Comparison of ENCODE assay signal across 9 cellular contexts in the genomic region with DNA sequence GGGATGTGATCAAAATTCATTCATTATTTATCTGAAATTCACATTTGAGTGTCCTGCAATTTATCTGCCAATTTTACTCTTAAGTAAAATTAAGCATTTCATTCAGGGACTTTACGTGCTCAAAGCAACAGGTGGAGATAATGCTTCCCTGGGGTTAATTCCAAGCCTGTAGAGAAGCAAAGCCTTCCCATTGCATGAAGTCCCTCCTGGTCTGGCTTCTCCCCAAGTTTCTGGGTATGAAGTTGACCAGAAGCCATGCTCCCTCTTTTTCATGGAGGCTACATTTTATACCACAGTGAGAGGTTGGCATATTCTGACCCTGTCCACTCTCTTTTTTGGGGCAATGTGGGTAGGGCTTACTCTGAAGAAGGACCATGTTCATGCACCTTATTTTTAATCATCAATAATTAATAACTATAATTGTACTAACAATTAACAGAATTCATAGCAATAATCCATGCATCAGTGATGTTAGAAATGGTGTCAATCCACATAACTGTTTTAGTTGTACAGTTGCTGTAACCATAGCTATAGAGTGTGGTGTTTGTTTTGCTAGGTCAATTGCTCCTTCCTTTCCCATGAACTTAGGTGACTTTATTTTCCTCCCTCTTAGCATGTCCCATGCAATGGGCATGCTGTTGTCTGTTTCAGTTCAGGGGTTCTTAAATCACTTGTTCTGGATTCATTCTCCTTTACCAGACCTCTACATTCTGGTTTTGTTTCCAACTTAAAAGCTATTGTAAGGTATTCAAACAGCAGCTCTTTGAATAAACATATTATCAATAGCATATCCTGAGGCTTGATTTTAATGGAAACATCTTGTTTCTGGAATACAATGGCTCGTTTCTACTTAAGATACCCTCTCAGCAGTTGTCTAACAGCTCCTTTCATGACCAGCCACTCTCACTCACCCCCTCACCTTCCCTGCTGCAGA. TPM values are rescaled to one million over a fixed set of nuclear protein-coding genes. Genes with fewer than 3 reads are reported as not detected.
DNase-seq lines count a peak whose midpoint lies in the region; ATAC-seq and TF ChIP-seq lines count a peak whose summit lies in the region.
"Had no signal": no experiment of that assay in that cellular context is flagged by ENCODE, and none has a peak within 500 bp of the region (broad histone marks: within the 10 kb centered on the region; RNA-seq: fewer than 3 reads in every experiment).

No MANE protein-coding gene starts in this region.

- no CpG with 5 or more reads among the region's 2 CpGs for WGBS in neuronal stem cell (ENCODE audit: extremely low coverage in 2 of 2, insufficient read length in 2 of 2, insufficient replicate concordance in 1 of 2), 2 donors
- WGBS in spleen, 5 donors = 57 to 78% (median 64%) methylated on average over 2 of the region's 2 CpGs

- intact Hi-C loops in CD4-positive, alpha-beta memory T cell (cut with micrococcal nuclease) = no loop called here
- intact Hi-C loops in spleen (cut with DNase I; ENCODE audit: low total_unique reads) = no loop called here

- H3K27me3 Mint-ChIP-seq in CD4-positive, alpha-beta memory T cell = peaks cover 36 to 46% of the 10 kb centered on the region in 2 donors

- TF ChIP-seq CTCF in fibroblast of lung (conservative IDR thresholded peaks at IDR 0.05 in 1 of 2, IDR thresholded peaks at IDR 0.05 in 1 of 2; ENCODE audit: low read depth in 1 of 2, low read length in 2 of 2) (no peak), spleen (IDR thresholded peaks at IDR 0.05 in 8 of 11, conservative IDR thresholded peaks at IDR 0.05 in 3 of 11) (no peak), GM13976 (IDR thresholded peaks at IDR 0.05; ENCODE audit: borderline replicate concordance, control extremely low read depth, extremely low read depth, insufficient read depth, missing control alignments) (no peak)

- CTCF ChIA-PET in CD4-positive, alpha-beta memory T cell (lab: Charles Lee; ENCODE audit: partially characterized antibody) = interaction anchor here (1.0 kb wide), 1 partner anchor 16 kb away, joined by 3 read pairs; no protein-coding TSS in a partner anchor

- H3K4ac ChIP-seq in neuronal stem cell (ENCODE audit: low read length) = no peak overlapping the region

- DNase-seq in CD4-positive, alpha-beta memory T cell = no peak
- no peak for DNase-seq in NT2/D1 (ENCODE audit: low read depth, low spot score)
- peak; percentile 63 to 79 for DNase-seq in fibroblast of lung (ENCODE audit: low read depth in 2 of 2)
- no peak for DNase-seq in neuronal stem cell (ENCODE audit: low spot score)
- DNase-seq in kidney tubule cell (ENCODE audit: low spot score) = no peak
- DNase-seq in spleen = no peak
- DNase-seq in GM13976 (ENCODE audit: low spot score) = no peak

- H2BK15ac ChIP-seq in neuronal stem cell (ENCODE audit: low read length) = no peak overlapping the region

- no peak overlapping the region for H3K4me3 ChIP-seq in CD4-positive, alpha-beta memory T cell (ENCODE audit: low read length in 2 of 2)
- peak overlapping the region; percentile 46 for H3K4me3 ChIP-seq in NT2/D1 (ENCODE audit: insufficient read length, low read depth)
- peak overlapping the region; percentile 80 to 99 (median 94) for H3K4me3 ChIP-seq in fibroblast of lung (replicated peaks in 1 of 4; ENCODE audit: control extremely low read depth in 1 of 4, insufficient read depth in 1 of 4, low read depth in 3 of 4, low read length in 4 of 4)
- H3K4me3 ChIP-seq in neuronal stem cell (ENCODE audit: low read length in 2 of 2) = peak overlapping the region; percentile 52 to 80
- H3K4me3 ChIP-seq in spleen = peak overlapping the region in 4 of 8 donors; percentile 32 to 65 (median 42)

- no peak for ATAC-seq in GM21423 (IDR thresholded peaks at IDR 0.05; ENCODE audit: unreplicated experiment)

- H4K8ac ChIP-seq in neuronal stem cell (ENCODE audit: low read depth, low read length) = no peak overlapping the region

- peak overlapping the region; percentile 71 for H3K4me2 ChIP-seq in fibroblast of lung (ENCODE audit: extremely low read depth, insufficient read depth, low read length)
- H3K4me2 ChIP-seq in neuronal stem cell (ENCODE audit: insufficient read depth, low read length, poor library complexity, severe bottlenecking) = peak overlapping the region; percentile 96

- no peak overlapping the region for H2BK120ac ChIP-seq in neuronal stem cell (ENCODE audit: low read depth, low read length)

- H3K4me3 Mint-ChIP-seq in CD4-positive, alpha-beta memory T cell = peak overlapping the region in 6 of 8 donors; percentile 71 to 92 (median 76)

- H3K18ac ChIP-seq in neuronal stem cell (ENCODE audit: low read length) = no peak overlapping the region

- no peak overlapping the region for H2BK12ac ChIP-seq in neuronal stem cell (ENCODE audit: low read length)

- H3K9ac ChIP-seq in NT2/D1 (ENCODE audit: insufficient read length, low read depth) = no peak overlapping the region
- peak overlapping the region; percentile 93 for H3K9ac ChIP-seq in fibroblast of lung (ENCODE audit: insufficient read depth, low read length)
- no peak overlapping the region for H3K9ac ChIP-seq in neuronal stem cell (ENCODE audit: low read depth, low read length, poor library complexity)

- TF ChIP-seq POLR2A in spleen (IDR thresholded peaks at IDR 0.05) = no peak

- no peaks in the 10 kb centered on the region for H3K9me3 ChIP-seq in CD4-positive, alpha-beta memory T cell (ENCODE audit: control insufficient read depth in 1 of 2, low read length in 2 of 2)
- no peaks in the 10 kb centered on the region for H3K9me3 ChIP-seq in NT2/D1 (ENCODE audit: insufficient read depth, low read length)
- H3K9me3 ChIP-seq in fibroblast of lung (ENCODE audit: control insufficient read depth, insufficient read depth, low read depth, low read length) = no peaks in the 10 kb centered on the region
- peaks cover 0 to 3% of the 10 kb centered on the region in 2 donors for H3K9me3 ChIP-seq in neuronal stem cell (replicated peaks in 1 of 2; ENCODE audit: control insufficient read depth in 2 of 2, insufficient read depth in 1 of 2, low read depth in 1 of 2, low read length in 2 of 2)
- no peaks in the 10 kb centered on the region for H3K9me3 ChIP-seq in spleen

- H3K23ac ChIP-seq in neuronal stem cell (ENCODE audit: low read depth, low read length, poor library complexity) = no peak overlapping the region

- no peaks in the 10 kb centered on the region for H3K27me3 ChIP-seq in CD4-positive, alpha-beta memory T cell (ENCODE audit: insufficient read depth, low read length)
- H3K27me3 ChIP-seq in NT2/D1 (ENCODE audit: insufficient read depth, insufficient read length) = peaks cover 48% of the 10 kb centered on the region
- H3K27me3 ChIP-seq in fibroblast of lung (ENCODE audit: control insufficient read depth, insufficient read depth, low read length) = no peaks in the 10 kb centered on the region
- peaks cover 0 to 9% (median 0%) of the 10 kb centered on the region in 3 experiments for H3K27me3 ChIP-seq in neuronal stem cell (ENCODE audit: control insufficient read depth in 3 of 3, insufficient read depth in 3 of 3, low read depth in 1 of 3, low read length in 3 of 3)
- H3K27me3 ChIP-seq in spleen (replicated peaks in 1 of 7) = peaks cover 0 to 92% (median 51%) of the 10 kb centered on the region in 7 donors

- POLR2A ChIA-PET in CD4-positive, alpha-beta memory T cell (lab: Charles Lee; ENCODE audit: partially characterized antibody) = no interaction called here

- no peak overlapping the region for H4K91ac ChIP-seq in neuronal stem cell (ENCODE audit: low read depth, low read length, poor library complexity)

- H2BK5ac ChIP-seq in neuronal stem cell (ENCODE audit: low read length) = no peak overlapping the region

- no peaks in the 10 kb centered on the region for H3K36me3 Mint-ChIP-seq in CD4-positive, alpha-beta memory T cell

- H3K27ac Mint-ChIP-seq in CD4-positive, alpha-beta memory T cell = no peak overlapping the region
- H3K27ac Mint-ChIP-seq: activated CD4-positive, alpha-beta T cell treated with anti-CD3 and anti-CD28 coated beads, Interleukin-2, amount 10 ng/mL, durations not matched to agents 24 days and 14 days had no signal

- H3K14ac ChIP-seq in neuronal stem cell (ENCODE audit: low read length) = no peak overlapping the region

- H3K79me2 ChIP-seq in fibroblast of lung (ENCODE audit: control insufficient read depth, insufficient read depth, low read length) = peaks cover 69% of the 10 kb centered on the region

- no peaks in the 10 kb centered on the region for H4K20me1 ChIP-seq in fibroblast of lung (ENCODE audit: control insufficient read depth, extremely low read depth, insufficient read depth, low read length)

- H3K9me3 Mint-ChIP-seq in CD4-positive, alpha-beta memory T cell = peaks cover 0 to 2% (median 0%) of the 10 kb centered on the region in 8 donors
- H3K9me3 Mint-ChIP-seq: activated CD4-positive, alpha-beta T cell treated with anti-CD3 and anti-CD28 coated beads, Interleukin-2, amount 10 ng/mL, durations not matched to agents 24 days and 14 days had no signal

- H2AFZ ChIP-seq in fibroblast of lung (ENCODE audit: low read length) (no peak overlapping the region), neuronal stem cell (ENCODE audit: low read length) (peak overlapping the region; percentile 99)

- no peaks in the 10 kb centered on the region for H3K79me1 ChIP-seq in neuronal stem cell (ENCODE audit: low read depth, low read length)

- no peaks in the 10 kb centered on the region for H3K36me3 ChIP-seq in CD4-positive, alpha-beta memory T cell (ENCODE audit: insufficient read depth, low read length)
- H3K36me3 ChIP-seq in NT2/D1 (ENCODE audit: insufficient read depth, insufficient read length, low read length) (no peaks in the 10 kb centered on the region), fibroblast of lung (ENCODE audit: control insufficient read depth, insufficient read depth, low read length) (peaks cover 1% of the 10 kb centered on the region), neuronal stem cell (replicated peaks in 1 of 2; ENCODE audit: control insufficient read depth in 2 of 2, insufficient read depth in 2 of 2, low read length in 2 of 2) (no peaks in the 10 kb centered on the region), spleen (no peaks in the 10 kb centered on the region)

- in situ Hi-C loops in GM13976 (cut with MboI; ENCODE audit: low sequenced_read_pairs, unreplicated experiment) = no loop called here

- H3K4me1 Mint-ChIP-seq in CD4-positive, alpha-beta memory T cell = peaks cover 7 to 17% (median 14%) of the 10 kb centered on the region in 4 donors

- peaks cover 14% of the 10 kb centered on the region for H3K4me1 ChIP-seq in CD4-positive, alpha-beta memory T cell (ENCODE audit: insufficient read depth, low read length)
- no peaks in the 10 kb centered on the region for H3K4me1 ChIP-seq in NT2/D1 (ENCODE audit: insufficient read depth, insufficient read length)
- peaks cover 9% of the 10 kb centered on the region for H3K4me1 ChIP-seq in fibroblast of lung (ENCODE audit: control insufficient read depth, extremely low read depth, insufficient read depth, low read length)
- H3K4me1 ChIP-seq in neuronal stem cell (ENCODE audit: control insufficient read depth in 2 of 2, insufficient read depth in 1 of 2, low read depth in 1 of 2, low read length in 2 of 2) = peaks cover 6 to 21% of the 10 kb centered on the region in 2 donors
- H3K4me1 ChIP-seq in spleen = peaks cover 0 to 21% (median 13%) of the 10 kb centered on the region in 6 donors

- H2AK5ac ChIP-seq in neuronal stem cell (ENCODE audit: low read depth, low read length) = no peak overlapping the region

- no peak overlapping the region for H3K27ac ChIP-seq in CD4-positive, alpha-beta memory T cell (ENCODE audit: low read depth, low read length)
- H3K27ac ChIP-seq in fibroblast of lung (ENCODE audit: insufficient read depth, low read length) (peak overlapping the region; percentile 91), neuronal stem cell (replicated peaks; ENCODE audit: low read length) (no peak overlapping the region), spleen (no peak overlapping the region)

RNA-seq across cellular contexts. Expression of a gene that starts 1.5 kb away (rescaled TPM):
- not detected for total RNA-seq in CD4-positive, alpha-beta memory T cell
- not detected for polyA plus RNA-seq in CD4-positive, alpha-beta memory T cell
- total RNA-seq in fibroblast of lung = 494 and 636 TPM in 2 replicates
- polyA plus RNA-seq in fibroblast of lung = 183 and 662 TPM in 2 replicates
- polyA plus RNA-seq in fibroblast of lung (2012) = 153 and 500 TPM in 2 replicates
- 336 and 720 TPM in 2 replicates for polyA minus RNA-seq in fibroblast of lung (ENCODE audit: low replicate concordance)
- 1.6 TPM for polyA plus RNA-seq in neuronal stem cell (2013, experiment 1 of 2)
- 1.4 TPM for polyA plus RNA-seq in neuronal stem cell (2013, experiment 2 of 2)
- 1 to 10 TPM; 1.0 to 3.7 (median 3.0) TPM for total RNA-seq in spleen
- polyA plus RNA-seq in spleen = 1 to 10 TPM in 2 of 3 donors, under 1 TPM in 1; 0.76 to 2.5 (median 2.4) TPM
- total RNA-seq: activated CD4-positive, alpha-beta T cell treated with anti-CD3 and anti-CD28 coated beads, Interleukin-2, amount 10 ng/mL, durations not matched to agents 24 days and 14 days had no signal

Comparison
In these comparisons a context has a peak if more than half of its experiments do, and no peak if none do; other contexts are left out.
1. DNase-seq: peak in fibroblast of lung (2 of 2); none in CD4-positive, alpha-beta memory T cell (0 of 5), NT2/D1 (single experiment), neuronal stem cell (single experiment), kidney tubule cell (single experiment), spleen (single experiment) and GM13976 (single experiment).
2. H3K4me3 ChIP-seq: peak in NT2/D1 (single experiment), fibroblast of lung (4 of 4) and neuronal stem cell (2 of 2); none in CD4-positive, alpha-beta memory T cell (0 of 2).
3. RNA of a gene that starts 1.5 kb away (total RNA-seq): 494 to 636 TPM in fibroblast of lung; 1.0 to 3.7 TPM in spleen and not detected in CD4-positive, alpha-beta memory T cell; every median in the first group is over 100 times any median in the second.